9 cellular contexts compared by ENCODE assay signal in genomic region chr12:131092911-131093901, GRCh38.
A peak's percentile ranks its signal among the peaks of the same experiment; 100 is the strongest.
DNase-seq lines count a peak whose midpoint lies in the region; ATAC-seq and FAIRE-seq lines count a peak whose summit lies in the region.
"Had no signal": no experiment of that assay in that cellular context is flagged by ENCODE, and none has a peak within 500 bp of the region (broad histone marks: within the 10 kb centered on the region; RNA-seq: fewer than 3 reads in every experiment).

No MANE protein-coding gene starts in this region.

- FAIRE-seq in urothelium cell line (lab: Jason Lieb, UNC): no peak
- FAIRE-seq: K562 had no signal

- no peak overlapping the region for H3K27ac Mint-ChIP-seq in central memory CD8-positive, alpha-beta T cell (ENCODE audit: low read depth)

- no peaks in the 10 kb centered on the region for H3K9me3 Mint-ChIP-seq in central memory CD8-positive, alpha-beta T cell

- DNase-seq in Kasumi-1 (lab: John Stamatoyannopoulos, UW) (peak; percentile 36), urothelium cell line (ENCODE audit: low spot score) (peak; percentile 65), cortex of kidney (lab: John Stamatoyannopoulos, UW) (no peak), D341Med (ENCODE audit: low spot score) (no peak), NCI-H2081 (lab: John Stamatoyannopoulos, UW) (no peak)
- DNase-seq in central memory CD8-positive, alpha-beta T cell (ENCODE audit: low spot score in 2 of 2): no peak

- ATAC-seq in GM18508 (IDR thresholded peaks at IDR 0.05; ENCODE audit: insufficient read depth, unreplicated experiment) (peak; percentile 43), GM21717 (IDR thresholded peaks at IDR 0.05; ENCODE audit: unreplicated experiment) (peak; percentile 56)
- peak; percentile 49 for ATAC-seq in central memory CD8-positive, alpha-beta T cell (replicated peaks; ENCODE audit: extremely low read depth, poor library complexity, severe bottlenecking)
- ATAC-seq: K562 had no signal

- H3K36me3 Mint-ChIP-seq in central memory CD8-positive, alpha-beta T cell (ENCODE audit: insufficient read depth): no peaks in the 10 kb centered on the region

- no peaks in the 10 kb centered on the region for H3K27me3 Mint-ChIP-seq in central memory CD8-positive, alpha-beta T cell

- H3K4me1 Mint-ChIP-seq in central memory CD8-positive, alpha-beta T cell: peaks cover 14% of the 10 kb centered on the region

- peak overlapping the region; percentile 21 for H3K4me3 Mint-ChIP-seq in central memory CD8-positive, alpha-beta T cell

Comparison
In these comparisons a context has a peak if more than half of its experiments do, and no peak if none do; other contexts are left out.
1. DNase-seq: peak in Kasumi-1 (2 of 2) and urothelium cell line (single experiment); none in central memory CD8-positive, alpha-beta T cell (0 of 2), cortex of kidney (single experiment), D341Med (single experiment) and NCI-H2081 (0 of 2).
2. Peak in every context shown above with its lines, with median percentiles within 50 percentile points of each other: ATAC-seq.